22 cellular contexts compared by ENCODE assay signal in the genomic region with DNA sequence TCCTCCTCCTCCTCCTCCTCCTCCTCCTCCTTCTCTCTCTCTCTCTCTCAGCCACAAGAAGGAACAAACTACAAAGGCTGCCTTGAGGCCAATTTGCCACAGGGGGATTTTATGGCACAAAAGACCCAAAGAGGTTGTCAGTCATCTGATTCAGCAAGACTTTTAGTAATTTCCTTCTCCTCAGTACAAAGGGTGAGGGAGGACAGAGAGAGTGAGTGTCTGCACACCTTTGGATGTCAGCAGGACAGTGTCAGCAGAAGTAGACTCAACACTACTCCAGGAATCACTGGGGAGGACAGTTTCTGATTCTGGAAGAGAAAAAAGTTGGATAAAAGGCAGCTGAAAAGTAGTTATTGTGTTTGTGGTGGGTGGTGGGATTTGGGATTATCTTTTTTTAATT. TPM values are rescaled to one million over a fixed set of nuclear protein-coding genes. Genes with fewer than 3 reads are reported as not detected.
"Had no signal": no experiment of that assay in that cellular context is flagged by ENCODE, and none has a peak within 500 bp of the region (broad histone marks: within the 10 kb centered on the region; RNA-seq: fewer than 3 reads in every experiment).

No MANE protein-coding gene starts in this region.

- DNase-seq: activated CD4-positive, alpha-beta memory T cell treated with anti-CD3 and anti-CD28 coated beads, Interleukin-2, amount 10 ng/mL, durations not matched to agents 7 days and 5 days; activated CD4-positive, alpha-beta T cell treated with anti-CD3 and anti-CD28 coated beads for 1 hour; activated gamma-delta T cell; activated T-cell treated with anti-CD3 and anti-CD28 coated beads, Interleukin-2, amount 50 U/mL, for 4 hours; body of pancreas; dermis blood vessel endothelial cell; erythroblast; foreskin melanocyte; glutamatergic neuron; lower lobe of right lung; natural killer cell; occipital lobe; stimulated activated CD4-positive, alpha-beta T cell treated with anti-CD3 and anti-CD28 coated beads, Interleukin-12 subunit alpha, Interleukin-12 subunit beta, amount 100 ng/mL, for 4 hours; stimulated activated CD4-positive, alpha-beta T cell treated with anti-CD3 and anti-CD28 coated beads, Interleukin-1b, Interleukin-23, amount 100 ng/mL, for 48 hours; T-helper 2 cell; transverse colon; uterus had no signal

- H3K27me3 Mint-ChIP-seq: activated naive CD8-positive, alpha-beta T cell; stimulated activated naive CD8-positive, alpha-beta T cell treated with anti-CD3 and anti-CD28 coated beads, Interleukin-15, Interleukin-2, amounts not matched to agents 100 ng/mL and 50 ng/mL, for 24 hours had no signal

- ATAC-seq: activated T-cell treated with anti-CD3 and anti-CD28 coated beads, Interleukin-2, amount 50 U/mL, for 4 hours; body of pancreas; lower lobe of right lung; natural killer cell had no signal

- H3K4me3 Mint-ChIP-seq: activated CD4-positive, alpha-beta memory T cell treated with anti-CD3 and anti-CD28 coated beads, Interleukin-2, amount 10 ng/mL, durations not matched to agents 7 days and 5 days; activated naive CD8-positive, alpha-beta T cell; activated T-cell treated with anti-CD3 and anti-CD28 coated beads, Interleukin-2, amount 50 U/mL, for 4 hours; natural killer cell; stimulated activated naive CD8-positive, alpha-beta T cell treated with anti-CD3 and anti-CD28 coated beads, Interleukin-15, Interleukin-2, amounts not matched to agents 100 ng/mL and 50 ng/mL, for 24 hours had no signal

- H3K27ac Mint-ChIP-seq: activated CD4-positive, alpha-beta memory T cell treated with anti-CD3 and anti-CD28 coated beads, Interleukin-2, amount 10 ng/mL, durations not matched to agents 7 days and 5 days; activated naive CD8-positive, alpha-beta T cell; natural killer cell; progenitor cell of endocrine pancreas; stimulated activated naive CD8-positive, alpha-beta T cell treated with anti-CD3 and anti-CD28 coated beads, Interleukin-15, Interleukin-2, amounts not matched to agents 100 ng/mL and 50 ng/mL, for 24 hours had no signal

- H3K9me3 Mint-ChIP-seq: activated T-cell treated with anti-CD3 and anti-CD28 coated beads, Interleukin-2, amount 50 U/mL, for 4 hours; natural killer cell; stimulated activated naive CD8-positive, alpha-beta T cell treated with anti-CD3 and anti-CD28 coated beads, Interleukin-15, Interleukin-2, amounts not matched to agents 100 ng/mL and 50 ng/mL, for 24 hours had no signal

RNA-seq across cellular contexts. Expression of a gene that starts 13.6 kb away (rescaled TPM):
- total RNA-seq: body of pancreas, cardiac septum, dermis blood vessel endothelial cell, lower lobe of right lung, occipital lobe, progenitor cell of endocrine pancreas had no signal
- polyA plus RNA-seq: keratinocyte had no signal
